ENCODE assay signal across 9 cellular contexts in genomic region chrX:108081110-108081509, GRCh38. TPM values are rescaled to one million over a fixed set of nuclear protein-coding genes. Genes with fewer than 3 reads are reported as not detected.
"Had no signal": no experiment of that assay in that cellular context is flagged by ENCODE, and none has a peak within 500 bp of the region (broad histone marks: within the 10 kb centered on the region; RNA-seq: fewer than 3 reads in every experiment).

No MANE protein-coding gene starts in this region.

- H3K27ac Mint-ChIP-seq: GM23338, H9, HFFc6, IgD-negative memory B cell had no signal

- H3K27ac ChIP-seq: HL-60 had no signal

- H3K4me2 ChIP-seq: GM23338 had no signal

- H3K27me3 Mint-ChIP-seq: IgD-negative memory B cell had no signal

- DNase-seq: H9, HCEC 1CT, HFFc6, KBM-7 had no signal

- ATAC-seq: GM23338, HepG2 had no signal

- H3K4me3 Mint-ChIP-seq: GM23338, H9, HFFc6, IgD-negative memory B cell had no signal

- H2AFZ ChIP-seq: GM23338 had no signal

- H3K9me3 Mint-ChIP-seq: GM23338, H9, HFFc6, IgD-negative memory B cell had no signal

- H3K4me3 ChIP-seq: GM23338 had no signal

- H3K36me3 Mint-ChIP-seq: IgD-negative memory B cell had no signal

- H3K4me1 Mint-ChIP-seq: GM23338, H9, IgD-negative memory B cell had no signal

RNA-seq across cellular contexts. Expression of gene VSIG1, which starts 36.2 kb away (rescaled TPM):
- total RNA-seq: HepG2, HFFc6, HT1080 had no signal
